8 cellular contexts compared by ENCODE assay signal in the genomic region with DNA sequence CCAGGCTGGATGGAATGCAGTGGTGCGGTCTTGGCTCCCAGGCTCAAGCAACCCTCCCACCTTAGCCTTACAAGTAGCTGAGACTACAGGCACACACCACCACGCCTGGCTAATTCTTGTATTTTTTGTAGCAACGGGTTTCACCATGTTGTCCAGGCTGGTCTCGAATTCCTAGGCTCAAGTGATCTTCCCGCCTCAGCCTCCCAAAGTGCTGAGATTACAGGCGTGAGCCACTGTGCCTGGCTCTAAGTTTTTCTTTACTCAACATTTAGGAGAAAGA. TPM values are rescaled to one million over a fixed set of nuclear protein-coding genes. Genes with fewer than 3 reads are reported as not detected.
DNase-seq lines count a peak whose midpoint lies in the region; ATAC-seq, FAIRE-seq and TF ChIP-seq lines count a peak whose summit lies in the region.
"Not testable (repeated sequence)": the region's sequence is repeated elsewhere in the genome, so short reads cannot be mapped to it uniquely, and the experiment has no call there.
"Had no signal": no experiment of that assay in that cellular context is flagged by ENCODE, and none has a peak within 500 bp of the region (broad histone marks: within the 10 kb centered on the region; RNA-seq: fewer than 3 reads in every experiment).

No MANE protein-coding gene starts in this region.

- not testable (repeated sequence) for H3K9me1 ChIP-seq in endothelial cell of umbilical vein (replicated peaks; ENCODE audit: control insufficient read depth, extremely low read depth, insufficient read depth, low read length)

- H3K4me3 Mint-ChIP-seq in Calu3 (ENCODE audit: low read depth, unreplicated experiment) = not testable (repeated sequence)

- dilution Hi-C loops in endothelial cell of umbilical vein (cut with MboI; ENCODE audit: extremely low pct_ligation_motif_present, low sequenced_read_pairs) = not testable (repeated sequence)

- not testable (repeated sequence) for H4K91ac ChIP-seq in mesenchymal stem cell (ENCODE audit: low read length)

- not testable (repeated sequence) for H2AFZ ChIP-seq in endothelial cell of umbilical vein (ENCODE audit: low read depth, low read length); mesenchymal stem cell (ENCODE audit: low read depth, low read length); smooth muscle cell (ENCODE audit: low read depth)

- not testable (repeated sequence) for H3K9ac ChIP-seq in HUES48 (ENCODE audit: low read depth, low read length); endothelial cell of umbilical vein (replicated peaks; ENCODE audit: extremely low read depth, insufficient read depth, low read length); mesenchymal stem cell (ENCODE audit: low read length); smooth muscle cell (ENCODE audit: low read depth)

- FAIRE-seq in endothelial cell of umbilical vein (lab: Jason Lieb, UNC) = not testable (repeated sequence)

- H3K79me2 ChIP-seq in endothelial cell of umbilical vein (ENCODE audit: control insufficient read depth, insufficient read depth, low read length) = peaks cover 96% of the 10 kb centered on the region
- H3K79me2 ChIP-seq in smooth muscle cell (ENCODE audit: low read depth) = peaks cover 100% of the 10 kb centered on the region

- H3K79me1 ChIP-seq in mesenchymal stem cell (replicated peaks; ENCODE audit: low read length, poor library complexity, severe bottlenecking) = not testable (repeated sequence)

- 95% methylated on average over 6 of the region's 6 CpGs for WGBS in mesenchymal stem cell
- WGBS in smooth muscle cell (ENCODE audit: low lambda C conversion rate) = 76% methylated on average over 6 of the region's 6 CpGs

- not testable (repeated sequence) for H2AK5ac ChIP-seq in mesenchymal stem cell (ENCODE audit: low read length, severe bottlenecking)

- not testable (repeated sequence) for H3K27me3 ChIP-seq in HUES48 (ENCODE audit: control insufficient read depth, insufficient read depth, low read length); RWPE2 (ENCODE audit: insufficient read depth, poor library complexity, severe bottlenecking); endothelial cell of umbilical vein (ENCODE audit: control insufficient read depth in 2 of 2, insufficient read depth in 2 of 2, low read length in 2 of 2); kidney epithelial cell (ENCODE audit: control insufficient read depth, insufficient read depth, low read length); mesenchymal stem cell (ENCODE audit: control insufficient read depth in 1 of 2, insufficient read depth in 1 of 2, low read length in 2 of 2); smooth muscle cell (ENCODE audit: low read depth)

- not testable (repeated sequence) for H3K9me3 ChIP-seq in HUES48 (ENCODE audit: control insufficient read depth, insufficient read depth, low read length); RWPE2 (ENCODE audit: severe bottlenecking); endothelial cell of umbilical vein (replicated peaks; ENCODE audit: control insufficient read depth, insufficient read depth, low read length); mesenchymal stem cell (ENCODE audit: control insufficient read depth, low read length); smooth muscle cell (replicated peaks; ENCODE audit: low read depth)

- not testable (repeated sequence) for DNase-seq in Calu3; RWPE2 (ENCODE audit: low spot score); endothelial cell of umbilical vein (ENCODE audit: low read depth, low spot score); mesenchymal stem cell; smooth muscle cell (lab: John Stamatoyannopoulos, UW; ENCODE audit: unreplicated experiment)
- peak; percentile 29 for DNase-seq in kidney epithelial cell (ENCODE audit: low read depth)

- not testable (repeated sequence) for H3K9me3 Mint-ChIP-seq in Calu3 (ENCODE audit: low read depth, unreplicated experiment)

- not testable (repeated sequence) for H2BK5ac ChIP-seq in mesenchymal stem cell (ENCODE audit: low read depth, low read length, poor library complexity, severe bottlenecking)

- peaks cover 12% of the 10 kb centered on the region for H3F3A ChIP-seq in smooth muscle cell (ENCODE audit: low read depth)

- not testable (repeated sequence) for H3K36me3 ChIP-seq in HUES48 (ENCODE audit: control insufficient read depth, insufficient read depth, low read length); endothelial cell of umbilical vein (ENCODE audit: control insufficient read depth in 2 of 2, extremely low read depth in 1 of 2, insufficient read depth in 2 of 2, low read length in 2 of 2); kidney epithelial cell (ENCODE audit: control insufficient read depth, insufficient read depth, low read length); mesenchymal stem cell (ENCODE audit: control insufficient read depth in 1 of 2, insufficient read depth in 2 of 2, low read depth in 1 of 2, low read length in 2 of 2); smooth muscle cell (ENCODE audit: low read depth)
- peaks cover 12% of the 10 kb centered on the region; the same call in 1 of the 2 replicates for H3K36me3 ChIP-seq in RWPE2 (ENCODE audit: low read depth)

- intact Hi-C loops in Calu3 (cut with micrococcal nuclease; ENCODE audit: unreplicated experiment); endothelial cell of umbilical vein (cut with micrococcal nuclease): not testable (repeated sequence)

- H3K27ac Mint-ChIP-seq in Calu3 (ENCODE audit: unreplicated experiment) = peak overlapping the region; percentile 98

- H2BK15ac ChIP-seq in mesenchymal stem cell (ENCODE audit: low read depth, poor library complexity, severe bottlenecking) = not testable (repeated sequence)

- BruUV-seq in Calu3 (replicated peaks; lab: Mats Ljungman, UMichigan); endothelial cell of umbilical vein (replicated peaks; lab: Mats Ljungman, UMichigan): not testable (repeated sequence)

- peaks cover 27% of the 10 kb centered on the region for H3K36me3 Mint-ChIP-seq in Calu3 (ENCODE audit: insufficient read depth, unreplicated experiment)

- H3K4me1 Mint-ChIP-seq in Calu3 (ENCODE audit: low read depth, unreplicated experiment) = peaks cover 54% of the 10 kb centered on the region

- CTCF ChIA-PET in Calu3 (lab: Charles Lee) = interaction anchor here (0.8 kb wide), 1 partner anchor 22 kb away, joined by 3 read pairs; no protein-coding TSS in a partner anchor
- CTCF ChIA-PET in endothelial cell of umbilical vein (lab: Charles Lee) = interaction anchor here (0.8 to 1.3 kb wide), 2 partner anchors 30 to 121 kb away, joined by 3 read pairs; no protein-coding TSS in a partner anchor

- not testable (repeated sequence) for TF ChIP-seq POLR2A in endothelial cell of umbilical vein (IDR thresholded peaks at IDR 0.05; ENCODE audit: low read depth, low read length)

- not testable (repeated sequence) for H3K23ac ChIP-seq in mesenchymal stem cell (ENCODE audit: low read length in 2 of 2)

- not testable (repeated sequence) for H2BK120ac ChIP-seq in mesenchymal stem cell (ENCODE audit: low read depth, low read length)

- H3K4ac ChIP-seq in mesenchymal stem cell (ENCODE audit: low read depth in 1 of 2, low read length in 2 of 2) = not testable (repeated sequence)

- H3K4me3 ChIP-seq in HUES48 (ENCODE audit: low read depth, low read length); RWPE2 (ENCODE audit: severe bottlenecking); endothelial cell of umbilical vein (replicated peaks in 1 of 3; ENCODE audit: insufficient read depth in 1 of 3, low read depth in 1 of 3, low read length in 3 of 3); kidney epithelial cell (ENCODE audit: low read depth, low read length); mesenchymal stem cell (ENCODE audit: insufficient read depth in 1 of 2, low read depth in 1 of 2, low read length in 2 of 2); smooth muscle cell: not testable (repeated sequence)

- not testable (repeated sequence) for H4K8ac ChIP-seq in mesenchymal stem cell (ENCODE audit: low read length)

- H4K20me1 ChIP-seq in endothelial cell of umbilical vein (replicated peaks; ENCODE audit: control insufficient read depth, extremely low read depth, insufficient read depth, low read length) (peaks cover 11% of the 10 kb centered on the region), smooth muscle cell (ENCODE audit: low read depth) (peaks cover 100% of the 10 kb centered on the region)

- H3K4me2 ChIP-seq in endothelial cell of umbilical vein (ENCODE audit: insufficient read depth, low read length); smooth muscle cell: not testable (repeated sequence)
- H3K4me2 ChIP-seq in mesenchymal stem cell (ENCODE audit: low read length, poor library complexity, severe bottlenecking) = peak overlapping the region; percentile 16

- H2BK12ac ChIP-seq in mesenchymal stem cell (ENCODE audit: low read length in 2 of 2) = not testable (repeated sequence)

- H3K18ac ChIP-seq in mesenchymal stem cell (ENCODE audit: low read depth in 1 of 2, low read length in 2 of 2) = not testable (repeated sequence)

- peak overlapping the region; percentile 20 for H3K27ac ChIP-seq in HUES48 (ENCODE audit: low read depth, low read length)
- peak overlapping the region; percentile 76 for H3K27ac ChIP-seq in RWPE2 (ENCODE audit: poor library complexity, severe bottlenecking)
- H3K27ac ChIP-seq in endothelial cell of umbilical vein (ENCODE audit: insufficient read depth, low read depth, low read length) = peak overlapping the region; percentile 26
- H3K27ac ChIP-seq in mesenchymal stem cell (ENCODE audit: low read length, poor library complexity, severe bottlenecking) = not testable (repeated sequence)
- peak overlapping the region; percentile 87 for H3K27ac ChIP-seq in smooth muscle cell (ENCODE audit: low read depth)

- not testable (repeated sequence) for TF ChIP-seq CTCF in Calu3 (IDR thresholded peaks at IDR 0.05; ENCODE audit: unreplicated experiment); RWPE2 (IDR thresholded peaks at IDR 0.05; ENCODE audit: poor library complexity, severe bottlenecking); endothelial cell of umbilical vein (IDR thresholded peaks at IDR 0.05; ENCODE audit: extremely low read depth in 1 of 2, insufficient read depth in 1 of 2, low read depth in 1 of 2, low read length in 2 of 2); kidney epithelial cell (IDR thresholded peaks at IDR 0.05; ENCODE audit: insufficient read depth, low read length, poor library complexity, severe bottlenecking); smooth muscle cell (IDR thresholded peaks at IDR 0.05; ENCODE audit: borderline replicate concordance, insufficient read depth, poor library complexity, severe bottlenecking)

- POLR2A ChIA-PET in endothelial cell of umbilical vein (lab: Charles Lee) = interaction anchor here (1.0 kb wide), 1 partner anchor 21 kb away, joined by 3 read pairs; no protein-coding TSS in a partner anchor

- ATAC-seq in RWPE2 (ENCODE audit: low read depth) = not testable (repeated sequence)

- H3K4me1 ChIP-seq in HUES48 (ENCODE audit: control insufficient read depth, insufficient read depth, low read length) (peaks cover 20% of the 10 kb centered on the region), RWPE2 (ENCODE audit: insufficient read depth, poor library complexity, severe bottlenecking) (peaks cover 33% of the 10 kb centered on the region), endothelial cell of umbilical vein (ENCODE audit: control insufficient read depth, extremely low read depth, insufficient read depth, low read length) (peaks cover 29% of the 10 kb centered on the region), mesenchymal stem cell (ENCODE audit: control insufficient read depth, insufficient read depth, low read depth, low read length) (peaks cover 12% of the 10 kb centered on the region)
- H3K4me1 ChIP-seq in smooth muscle cell (ENCODE audit: low read depth) = not testable (repeated sequence)

- not testable (repeated sequence) for H3K27me3 Mint-ChIP-seq in Calu3 (ENCODE audit: unreplicated experiment)

- H3K14ac ChIP-seq in mesenchymal stem cell (ENCODE audit: low read length in 2 of 2) = not testable (repeated sequence)

RNA-seq across cellular contexts. Expression of a gene that starts 26.1 kb away (rescaled TPM):
- total RNA-seq in Calu3 (2022) (150 and 156 TPM in 2 replicates), endothelial cell of umbilical vein (122 and 130 TPM in 2 replicates), kidney epithelial cell (68.6 and 77.0 TPM in 2 replicates), smooth muscle cell (59.2 and 73.7 TPM in 2 replicates)
- polyA plus RNA-seq in endothelial cell of umbilical vein (5.6 and 10.7 TPM in 2 replicates), smooth muscle cell (80.6 and 105 TPM in 2 replicates)
- 9.5 and 13.7 TPM in 2 replicates for polyA plus RNA-seq in endothelial cell of umbilical vein (2011; cell fraction: cytosol; rRNA removed)
- polyA plus RNA-seq in endothelial cell of umbilical vein (2011; cell fraction: nucleus; rRNA removed) = 54.7 and 55.9 TPM in 2 replicates
- 54.0 and 70.9 TPM in 2 replicates for polyA plus RNA-seq in endothelial cell of umbilical vein (2012)
- polyA minus RNA-seq in endothelial cell of umbilical vein = 21.9 and 36.3 TPM in 2 replicates
- 0.31 TPM for polyA minus RNA-seq in endothelial cell of umbilical vein (2011; cell fraction: cytosol; rRNA and poly(A)+ RNA removed)
- polyA minus RNA-seq in endothelial cell of umbilical vein (2011; cell fraction: nucleus; rRNA and poly(A)+ RNA removed) = 114 and 115 TPM in 2 replicates
- polyA plus RNA-seq in mesenchymal stem cell (2013, experiment 1 of 2) = 102 TPM
- 99.7 TPM for polyA plus RNA-seq in mesenchymal stem cell (2013, experiment 2 of 2)
- polyA plus RNA-seq: IgD-negative memory B cell had no signal
